Comparison of ENCODE assay signal across 8 cellular contexts in the genomic region with DNA sequence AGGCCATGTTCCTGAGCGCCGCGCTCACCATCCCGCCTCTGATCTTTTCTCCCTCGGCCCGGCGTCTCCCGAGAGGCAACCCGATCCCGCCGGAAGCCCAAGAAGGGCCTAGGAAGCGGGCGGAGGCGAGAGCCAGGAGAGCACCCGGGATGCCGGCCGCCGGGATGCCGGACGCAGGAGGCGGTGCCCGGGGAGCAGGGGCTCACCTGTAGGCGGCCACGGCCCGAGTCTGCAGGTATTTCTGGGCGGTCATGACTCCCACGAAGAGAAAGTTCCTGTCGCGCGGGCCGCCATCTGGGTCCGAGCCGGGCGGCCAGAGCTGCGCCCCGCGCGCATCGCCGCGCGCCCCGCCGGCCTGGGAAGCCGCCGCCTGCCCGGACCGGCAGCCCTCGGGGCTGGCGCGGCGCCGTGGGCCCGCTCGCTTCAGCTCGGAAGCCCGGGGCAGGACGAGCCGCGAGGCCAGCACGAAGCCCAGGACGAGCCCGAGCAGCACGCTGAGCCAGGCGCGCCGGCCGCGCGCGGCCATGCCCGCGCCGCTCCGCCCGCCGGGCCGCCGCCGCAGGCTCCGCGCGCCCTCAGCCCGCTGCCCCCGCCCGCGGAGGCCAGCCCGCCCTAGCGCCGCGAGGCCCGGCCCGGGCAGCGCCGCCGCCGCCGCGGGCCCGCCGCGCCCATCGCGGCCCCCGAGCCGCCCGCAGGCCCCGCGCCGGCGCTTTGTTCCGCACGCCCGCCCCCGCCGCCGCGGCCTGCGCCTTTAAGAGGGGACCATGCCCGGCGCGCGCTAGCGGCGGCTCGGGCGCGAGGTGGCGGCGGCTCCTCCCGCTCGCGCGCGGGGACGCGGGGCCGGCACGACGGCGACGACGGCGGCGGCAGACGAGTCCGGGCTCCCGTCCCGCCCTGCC. TPM values are rescaled to one million over a fixed set of nuclear protein-coding genes. Genes with fewer than 3 reads are reported as not detected.
DNase-seq lines count a peak whose midpoint lies in the region; ATAC-seq and TF ChIP-seq lines count a peak whose summit lies in the region.

No MANE protein-coding gene starts in this region.

- H3K27ac Mint-ChIP-seq in chondrocyte (ENCODE audit: unreplicated experiment) = peak overlapping the region; percentile 74

- peak overlapping the region; percentile 65 to 74 for H3K27ac ChIP-seq in liver (ENCODE audit: low read depth in 1 of 2, low read length in 2 of 2)
- H3K27ac ChIP-seq in substantia nigra (ENCODE audit: low read depth, low read length, poor library complexity, severe bottlenecking) = peak overlapping the region; percentile 27

- under 1% methylated on average over 149 of the region's 149 CpGs for WGBS in liver

- no peaks in the 10 kb centered on the region for H3K36me3 Mint-ChIP-seq in chondrocyte (ENCODE audit: low read depth)

- H3K4me1 Mint-ChIP-seq in chondrocyte (ENCODE audit: low read depth) = peaks cover 52% of the 10 kb centered on the region

- H3K9ac ChIP-seq in liver (ENCODE audit: low read depth in 1 of 2, low read length in 2 of 2) = peak overlapping the region in 1 of 2 donors; percentile 37

- DNase-seq in COLO829 (ENCODE audit: low spot score) (peak; percentile 48), T follicular helper cell (ENCODE audit: low read depth) (peak; percentile 41), chondrocyte (ENCODE audit: low spot score) (no peak), substantia nigra (lab: John Stamatoyannopoulos, UW) (peak in 5 of 49 donors; percentile 9 to 86 (median 34)), NCI-H2029 treated with DMSO at 0.1 percent for 48 hours (lab: John Stamatoyannopoulos, UW) (no peak)

- no peak for TF ChIP-seq RAD21 in liver (IDR thresholded peaks at IDR 0.05)

- no peak for TF ChIP-seq CTCF in chondrocyte (IDR thresholded peaks at IDR 0.05)
- no peak for TF ChIP-seq CTCF in liver (IDR thresholded peaks at IDR 0.05; ENCODE audit: low read depth, low read length, missing input control)

- no peaks in the 10 kb centered on the region for H3K9me3 ChIP-seq in liver (ENCODE audit: control insufficient read depth in 4 of 4, low read length in 3 of 4)

- H3K27me3 ChIP-seq in liver (ENCODE audit: control insufficient read depth in 4 of 4, insufficient read depth in 4 of 4, low read length in 3 of 4) = no peaks in the 10 kb centered on the region

- H3K9me3 Mint-ChIP-seq in chondrocyte (ENCODE audit: low read depth) = no peaks in the 10 kb centered on the region

- no peaks in the 10 kb centered on the region for H3K27me3 Mint-ChIP-seq in chondrocyte (ENCODE audit: low read depth)

- peaks cover 3 to 21% (median 10%) of the 10 kb centered on the region in 4 donors for H3K4me1 ChIP-seq in liver (ENCODE audit: control insufficient read depth in 4 of 4, insufficient read depth in 4 of 4, low read length in 3 of 4)

- H3K36me3 ChIP-seq in liver (ENCODE audit: control insufficient read depth in 4 of 4, insufficient read depth in 3 of 4, low read depth in 1 of 4, low read length in 3 of 4) = no peaks in the 10 kb centered on the region

- H3K4me3 ChIP-seq in liver (ENCODE audit: low read depth in 1 of 3, low read length in 3 of 3) = peak overlapping the region; percentile 58 to 95 (median 64)

- peak overlapping the region; percentile 88 for H3K4me3 Mint-ChIP-seq in chondrocyte (ENCODE audit: unreplicated experiment)

- peak; percentile 49 for ATAC-seq in GM19397 (IDR thresholded peaks at IDR 0.05; ENCODE audit: unreplicated experiment)
- peak; percentile 23 for ATAC-seq in HG03457 (IDR thresholded peaks at IDR 0.05; ENCODE audit: unreplicated experiment)

TF ChIP-seq in liver, 16 proteins besides CTCF, POLR2A, EP300 and RAD21:
- peak in 1 of 2 donors; percentile 14 for TF ChIP-seq HNF4A (conservative IDR thresholded peaks at IDR 0.05)
- no peak for TF ChIP-seq FOXA1 (IDR thresholded peaks at IDR 0.05)
TF ChIP-seq in liver: peak in this region for 1.

RNA-seq across cellular contexts. Expression of gene CHSY1, which starts 0.7 kb away (rescaled TPM):
- 41.2 to 60.9 TPM (median 58.5 TPM) in 3 replicates for total RNA-seq in chondrocyte
- total RNA-seq in liver = 10 to 100 TPM in 1 of 2 donors, 1 to 10 TPM in 1; 9.5 to 12.3 TPM
- 1 to 10 TPM; 1.4 to 3.7 TPM for polyA plus RNA-seq in liver

RNA-seq across cellular contexts. Expression of gene SELENOS, which starts 26.1 kb away (rescaled TPM):
- total RNA-seq in chondrocyte (68.0 to 87.8 TPM (median 84.8 TPM) in 3 replicates), liver (10 to 100 TPM; 25.8 to 66.4 TPM)
- polyA plus RNA-seq in liver = 10 to 100 TPM; 65.2 to 71.1 TPM

RNA-seq across cellular contexts. Expression of gene SNRPA1, which starts 43.9 kb away (rescaled TPM):
- 35.5 to 68.0 TPM (median 35.7 TPM) in 3 replicates for total RNA-seq in chondrocyte
- total RNA-seq in liver = 10 to 100 TPM; 12.7 to 15.0 TPM
- polyA plus RNA-seq in liver = 10 to 100 TPM; 21.0 to 31.7 TPM

Comparison
In these comparisons a context has a peak if more than half of its experiments do, and no peak if none do; other contexts are left out.
1. DNase-seq: peak in COLO829 (single experiment) and T follicular helper cell (single experiment); none in chondrocyte (single experiment) and NCI-H2029 treated with DMSO at 0.1 percent for 48 hours (single experiment).